ENCODE assay signal across 14 cellular contexts in genomic region chr14:105374389-105374788, GRCh38.
"Had no signal": no experiment of that assay in that cellular context is flagged by ENCODE, and none has a peak within 500 bp of the region (broad histone marks: within the 10 kb centered on the region; RNA-seq: fewer than 3 reads in every experiment).

No MANE protein-coding gene starts in this region.

- FAIRE-seq: TTC549 had no signal

- H3K9ac ChIP-seq: neural progenitor cell had no signal

- H3K4me2 ChIP-seq: neural progenitor cell had no signal

- DNase-seq: activated CD4-positive, alpha-beta T cell treated with anti-CD3 and anti-CD28 coated beads, Interleukin-2, amount 10 ng/mL, durations not matched to agents 7 days and 5 days; activated CD4-positive, CD25-positive, alpha-beta regulatory T cell; effector memory CD4-positive, alpha-beta T cell; hypothalamus; lower lobe of right lung; midbrain; ovary; stimulated activated CD4-positive, alpha-beta T cell treated with anti-CD3 and anti-CD28 coated beads, Interleukin-4, amount 100 ng/mL, for 24 hours; stomach; T-helper 17 cell; tibial artery had no signal

- H3K9me3 ChIP-seq: lower lobe of right lung, ovary, stomach, tibial artery had no signal

- H3K27ac ChIP-seq: epithelial cell of prostate, lower lobe of right lung, neural progenitor cell, ovary, stomach, tibial artery had no signal

- H3K36me3 ChIP-seq: neural progenitor cell, ovary had no signal

- ATAC-seq: T-helper 17 cell had no signal

- H2AFZ ChIP-seq: neural progenitor cell had no signal

- H3K4me3 ChIP-seq: lower lobe of right lung, neural progenitor cell, ovary, stomach, tibial artery had no signal

- H3K27me3 ChIP-seq: neural progenitor cell, ovary, stomach, tibial artery had no signal

- H3K4me1 ChIP-seq: lower lobe of right lung, neural progenitor cell, tibial artery had no signal
